Comparison of ENCODE assay signal across 11 cellular contexts in the genomic region with DNA sequence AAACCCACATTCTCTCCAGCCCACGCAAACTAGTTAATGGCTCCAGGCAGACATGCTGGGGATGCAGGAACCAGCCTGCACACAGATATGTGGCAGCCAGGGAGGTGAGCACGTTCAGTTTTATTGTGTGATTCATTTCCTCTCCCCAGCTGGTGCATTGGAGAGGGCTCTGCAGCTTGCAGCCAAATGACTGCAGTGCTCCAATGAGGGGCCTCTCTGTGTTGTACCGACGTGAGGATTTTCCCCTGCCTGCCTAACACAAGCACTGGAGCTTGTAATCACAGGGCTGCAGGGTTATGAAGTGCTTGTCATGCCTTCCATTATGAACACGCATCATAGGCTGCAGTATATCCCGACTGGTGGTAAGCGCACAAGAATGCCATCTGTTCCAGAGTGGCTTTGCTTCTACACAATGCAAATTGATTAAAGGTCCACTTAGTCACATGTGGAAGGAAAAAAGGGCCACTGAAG.
A peak's percentile ranks its signal among the peaks of the same experiment; 100 is the strongest.
DNase-seq lines count a peak whose midpoint lies in the region; ATAC-seq and TF ChIP-seq lines count a peak whose summit lies in the region.
"Had no signal": no experiment of that assay in that cellular context is flagged by ENCODE, and none has a peak within 500 bp of the region (broad histone marks: within the 10 kb centered on the region; RNA-seq: fewer than 3 reads in every experiment).

No MANE protein-coding gene starts in this region.

- DNase-seq in GM04504 (ENCODE audit: low read depth) (peak; percentile 87), NCI-H446 treated with DMSO at 0.1 percent for 48 hours (lab: John Stamatoyannopoulos, UW) (peak; percentile 80), dedifferentiated amniotic fluid mesenchymal stem cell (ENCODE audit: extremely low spot score) (peak; percentile 60), posterior cingulate gyrus (peak in 8 of 10 donors; percentile 19 to 86 (median 52)), GM10248 (ENCODE audit: extremely low spot score) (no peak)
- DNase-seq: H9; stimulated activated CD4-positive, alpha-beta T cell treated with anti-CD3 and anti-CD28 coated beads, Interleukin-4, amount 100 ng/mL, for 4 hours; T-helper 1 cell had no signal

- TF ChIP-seq CTCF in GM10248 (IDR thresholded peaks at IDR 0.05; ENCODE audit: control extremely low read depth, extremely low read depth, low read depth, missing control alignments), result no peak

- ATAC-seq in HG03108 (IDR thresholded peaks at IDR 0.05; ENCODE audit: unreplicated experiment) (no peak), HG03095 (IDR thresholded peaks at IDR 0.05; ENCODE audit: unreplicated experiment) (no peak)
- ATAC-seq: activated T-helper 17 cell treated with anti-CD3 and anti-CD28 coated beads, Interleukin-2, amount 50 U/mL, for 72 hours had no signal

- POLR2A ChIA-PET in GM10248 (lab: Yijun Ruan, JAX), result no interaction called here

- intact Hi-C loops in posterior cingulate gyrus (cut with DNase I), result no loop called here

- CTCF ChIA-PET in GM10248 (lab: Yijun Ruan, JAX), result no interaction called here
